ENCODE assay signal across 5 cellular contexts in the genomic region with DNA sequence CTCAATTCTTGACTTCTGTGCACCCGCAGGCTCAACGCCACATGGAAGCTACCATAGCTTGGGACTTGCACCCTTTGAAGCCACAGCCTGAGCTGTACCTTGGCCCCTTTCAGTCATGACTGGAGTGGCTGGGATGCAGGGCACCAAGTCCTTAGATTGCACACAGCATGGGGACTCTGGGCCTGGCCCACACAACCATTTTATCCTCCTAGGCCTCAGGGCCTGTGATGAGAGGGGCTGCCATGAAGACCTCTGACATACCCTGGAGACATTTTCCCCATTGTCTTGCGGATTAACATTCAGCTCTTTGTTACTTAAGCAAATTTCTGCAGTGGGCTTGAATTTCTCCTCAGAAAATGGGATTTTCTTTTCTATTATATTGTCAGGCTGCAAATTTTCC.
DNase-seq lines count a peak whose midpoint lies in the region; ATAC-seq, FAIRE-seq and TF ChIP-seq lines count a peak whose summit lies in the region.
"Not testable (repeated sequence)": the region's sequence is repeated elsewhere in the genome, so short reads cannot be mapped to it uniquely, and the experiment has no call there.

No MANE protein-coding gene starts in this region.

- not testable (repeated sequence) for H3K4ac ChIP-seq in mesendoderm (ENCODE audit: low read depth, low read length)

- not testable (repeated sequence) for H3K18ac ChIP-seq in mesendoderm (ENCODE audit: low read length)

- not testable (repeated sequence) for H3K27me3 Mint-ChIP-seq in endothelial cell (ENCODE audit: unreplicated experiment)

- POLR2A ChIA-PET in HEK293 (lab: Yijun Ruan, JAX); K562 (lab: Yijun Ruan, JAX): not testable (repeated sequence)

- not testable (repeated sequence) for H2BK120ac ChIP-seq in mesendoderm (ENCODE audit: low read depth, low read length)

- H4K8ac ChIP-seq in mesendoderm (ENCODE audit: low read depth, low read length) = not testable (repeated sequence)

- not testable (repeated sequence) for H3K56ac ChIP-seq in mesendoderm (ENCODE audit: low read length)

- 94% methylated on average over 3 of the region's 3 CpGs for WGBS in K562 (ENCODE audit: insufficient coverage, low coverage, missing lambda C conversion rate)
- WGBS in mesendoderm (ENCODE audit: extremely low coverage, insufficient coverage, low lambda C conversion rate) = no CpG with 5 or more reads among the region's 3 CpGs

- not testable (repeated sequence) for H3K4me2 ChIP-seq in BLaER1; K562 (ENCODE audit: insufficient read depth, low read length); mesendoderm (ENCODE audit: low read length)

- H3K23ac ChIP-seq in mesendoderm (ENCODE audit: low read length) = not testable (repeated sequence)

- H3K4me3 Mint-ChIP-seq in endothelial cell (ENCODE audit: unreplicated experiment) = peak overlapping the region; percentile 77

- peaks cover 36% of the 10 kb centered on the region for H3K4me1 Mint-ChIP-seq in endothelial cell (ENCODE audit: unreplicated experiment)

- H3K4me1 ChIP-seq in BLaER1; HEK293 (ENCODE audit: control insufficient read depth, insufficient read depth, low read length); K562 (replicated peaks in 1 of 2; ENCODE audit: control insufficient read depth in 2 of 2, insufficient read depth in 2 of 2, low read length in 2 of 2); mesendoderm (ENCODE audit: control insufficient read depth, low read depth, low read length): not testable (repeated sequence)

- not testable (repeated sequence) for H3K79me1 ChIP-seq in mesendoderm (ENCODE audit: low read length)

- in situ Hi-C loops in K562 (cut with MboI) = not testable (repeated sequence)

- FAIRE-seq in K562 (lab: Jason Lieb, UNC) = not testable (repeated sequence)

- not testable (repeated sequence) for H2AFZ ChIP-seq in K562 (ENCODE audit: low read depth, low read length)

- H3K4me3 ChIP-seq in BLaER1 = peak overlapping the region; percentile 16; the same call in 1 of the 2 replicates
- H3K4me3 ChIP-seq in HEK293 (ENCODE audit: low read depth, low read length); K562; mesendoderm (ENCODE audit: low read length): not testable (repeated sequence)

- peaks cover 19% of the 10 kb centered on the region for H3K9me3 Mint-ChIP-seq in endothelial cell (ENCODE audit: unreplicated experiment)

- intact Hi-C loops in K562 (cut with micrococcal nuclease) = not testable (repeated sequence)

- H3K27me3 ChIP-seq in BLaER1; K562 (ENCODE audit: control insufficient read depth in 2 of 2, insufficient read depth in 2 of 2, low read length in 2 of 2); mesendoderm (ENCODE audit: insufficient read depth, low read length, poor library complexity): not testable (repeated sequence)

- TF ChIP-seq CTCF in HEK293 (tag by site-specific recombination; IDR thresholded peaks at IDR 0.05); K562 (IDR thresholded peaks at IDR 0.05 in 2 of 3, conservative IDR thresholded peaks at IDR 0.05 in 1 of 3; ENCODE audit: insufficient read depth in 2 of 3, low read depth in 1 of 3, low read length in 3 of 3); endothelial cell (IDR thresholded peaks at IDR 0.05; ENCODE audit: unreplicated experiment): not testable (repeated sequence)

- BruUV-seq in K562 (replicated peaks; lab: Mats Ljungman, UMichigan) = not testable (repeated sequence)

- not testable (repeated sequence) for H4K5ac ChIP-seq in mesendoderm (ENCODE audit: low read length)

- not testable (repeated sequence) for H2AK5ac ChIP-seq in mesendoderm (ENCODE audit: low read length)

- TF ChIP-seq RAD21 in K562 (CRISPR knock-in tag; conservative IDR thresholded peaks at IDR 0.05 in 1 of 2, IDR thresholded peaks at IDR 0.05 in 1 of 2) = not testable (repeated sequence)

- DNase-seq in K562 (ENCODE audit: extremely low read depth in 1 of 4, low spot score in 3 of 4); endothelial cell (ENCODE audit: low spot score): not testable (repeated sequence)
- peak; percentile 33 for DNase-seq in mesendoderm

- peaks cover 31% of the 10 kb centered on the region for H3K9me3 ChIP-seq in BLaER1
- not testable (repeated sequence) for H3K9me3 ChIP-seq in HEK293 (ENCODE audit: control insufficient read depth, insufficient read depth, low read depth, low read length); K562 (replicated peaks; ENCODE audit: control insufficient read depth, insufficient read depth, low read depth, low read length)

- not testable (repeated sequence) for H4K20me1 ChIP-seq in BLaER1; K562 (replicated peaks; ENCODE audit: control insufficient read depth, insufficient read depth, low read length)

- not testable (repeated sequence) for TF ChIP-seq EP300 in K562 (IDR thresholded peaks at IDR 0.05; ENCODE audit: low read length)

- not testable (repeated sequence) for H2BK5ac ChIP-seq in mesendoderm (ENCODE audit: low read length)

- not testable (repeated sequence) for H3K27ac Mint-ChIP-seq in endothelial cell (ENCODE audit: unreplicated experiment)

- H3K36me3 Mint-ChIP-seq in endothelial cell (ENCODE audit: low read depth, unreplicated experiment) = peaks cover 47% of the 10 kb centered on the region

- CTCF ChIA-PET in HEK293 (lab: Yijun Ruan, JAX); K562 (lab: Yijun Ruan, JAX; ENCODE audit: low intra/inter-chr PET ratio): not testable (repeated sequence)

- not testable (repeated sequence) for H2BK15ac ChIP-seq in mesendoderm (replicated peaks; ENCODE audit: low read depth)

- not testable (repeated sequence) for H3K79me2 ChIP-seq in K562 (ENCODE audit: control insufficient read depth, insufficient read depth, low read length); mesendoderm (ENCODE audit: control insufficient read depth, insufficient read depth, low read length)

- not testable (repeated sequence) for H3K9me1 ChIP-seq in K562 (ENCODE audit: control insufficient read depth, insufficient read depth, low read length)

- ATAC-seq in K562 = not testable (repeated sequence)

- not testable (repeated sequence) for H3K9ac ChIP-seq in BLaER1; K562 (ENCODE audit: insufficient read depth in 1 of 2, low read depth in 2 of 2, low read length in 2 of 2); mesendoderm (ENCODE audit: low read length)

- peaks cover 39% of the 10 kb centered on the region for H3K36me3 ChIP-seq in BLaER1
- H3K36me3 ChIP-seq in HEK293 (ENCODE audit: control insufficient read depth in 2 of 2, insufficient read depth in 1 of 2, low read length in 2 of 2); K562 (ENCODE audit: control insufficient read depth, insufficient read depth, low read length); mesendoderm (ENCODE audit: control insufficient read depth, insufficient read depth, low read length): not testable (repeated sequence)

- not testable (repeated sequence) for H3K27ac ChIP-seq in BLaER1; HEK293 (ENCODE audit: extremely low read depth, low read depth, low read length); K562 (ENCODE audit: extremely low read depth, low read depth, low read length); mesendoderm (ENCODE audit: low read depth, low read length)

- not testable (repeated sequence) for TF ChIP-seq POLR2A in K562 (conservative IDR thresholded peaks at IDR 0.05)

TF ChIP-seq in HEK293, 187 proteins besides CTCF, POLR2A, EP300 and RAD21:
- TF ChIP-seq SETDB1 (IDR thresholded peaks at IDR 0.05; ENCODE audit: insufficient read length, low read length) (peak; percentile 82), ZNF585B (tag by site-specific recombination; IDR thresholded peaks at IDR 0.05) (peak; percentile 93)

TF ChIP-seq in K562, 482 proteins besides CTCF, POLR2A, EP300 and RAD21:
- TF ChIP-seq CBX5 (IDR thresholded peaks at IDR 0.05; ENCODE audit: borderline replicate concordance, low read depth) (peak; percentile 41; the same call in 1 of the 2 replicates), TRIM28 (IDR thresholded peaks at IDR 0.05) (peak; percentile 77), CBX3 (IDR thresholded peaks at IDR 0.05; ENCODE audit: borderline replicate concordance in 1 of 2, low read length in 2 of 2) (0 out of 3 replicates have a peak, but pooled peaks of 1 of the 2 experiments have one; percentile 29), ZFP36 (IDR thresholded peaks at IDR 0.05; ENCODE audit: low read depth, low read length, partially characterized antibody) (peak; percentile 72)
- TF ChIP-seq, protein P1, sequence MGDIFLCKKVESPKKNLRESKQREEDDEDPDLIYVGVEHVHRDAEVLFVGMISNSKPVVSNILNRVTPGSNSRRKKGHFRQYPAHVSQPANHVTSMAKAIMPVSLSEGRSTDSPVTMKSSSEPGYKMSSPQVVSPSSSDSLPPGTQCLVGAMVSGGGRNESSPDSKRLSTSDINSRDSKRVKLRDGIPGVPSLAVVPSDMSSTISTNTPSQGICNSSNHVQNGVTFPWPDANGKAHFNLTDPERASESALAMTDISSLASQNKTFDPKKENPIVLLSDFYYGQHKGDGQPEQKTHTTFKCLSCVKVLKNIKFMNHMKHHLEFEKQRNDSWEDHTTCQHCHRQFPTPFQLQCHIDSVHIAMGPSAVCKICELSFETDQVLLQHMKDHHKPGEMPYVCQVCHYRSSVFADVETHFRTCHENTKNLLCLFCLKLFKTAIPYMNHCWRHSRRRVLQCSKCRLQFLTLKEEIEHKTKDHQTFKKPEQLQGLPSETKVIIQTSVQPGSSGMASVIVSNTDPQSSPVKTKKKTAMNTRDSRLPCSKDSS (IDR thresholded peaks at IDR 0.05; ENCODE audit: low read depth, partially characterized antibody) = peak; percentile 61
